In the genomic region with DNA sequence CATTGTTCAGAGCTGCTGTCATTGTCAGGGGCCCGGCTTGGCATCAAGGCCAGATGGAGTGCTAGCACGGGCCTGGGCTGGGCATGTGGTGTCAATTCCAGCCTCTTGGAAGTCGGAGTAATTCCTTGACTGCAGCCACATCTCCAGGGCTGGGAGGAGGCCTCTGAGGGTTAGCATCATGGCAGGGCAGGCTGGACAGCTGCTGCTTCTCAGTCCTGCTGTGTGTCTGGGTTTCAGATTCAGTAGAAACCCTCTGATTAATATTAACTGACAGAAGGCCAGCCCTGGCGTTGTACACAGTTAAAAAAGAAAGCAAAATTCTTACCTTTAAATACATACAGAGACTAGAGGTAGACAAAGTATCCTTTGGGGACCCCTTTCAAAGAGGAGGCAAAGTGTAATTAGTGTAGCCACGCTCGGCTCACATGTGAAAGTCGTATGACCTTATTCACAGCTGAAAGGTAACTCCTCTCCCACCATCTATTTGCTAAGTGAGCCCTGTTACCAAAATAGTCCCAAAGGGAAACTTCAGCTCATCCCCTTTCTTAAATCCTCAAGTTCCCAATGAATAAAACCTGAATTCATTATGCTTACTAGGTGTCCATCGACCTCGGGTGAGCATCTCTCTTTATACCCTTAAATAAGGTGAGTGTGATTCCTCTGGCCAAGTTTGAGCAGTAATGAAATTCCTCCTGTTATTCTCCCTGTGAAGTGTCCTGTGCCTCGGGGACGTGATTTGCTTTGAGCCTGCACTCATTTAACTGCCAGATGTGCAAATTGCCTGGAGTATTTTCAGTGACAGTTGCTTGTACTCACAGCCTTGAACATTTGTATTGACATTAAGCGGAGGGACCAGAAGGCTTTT, we compare ENCODE assay signal across 14 cellular contexts.
A peak's percentile ranks its signal among the peaks of the same experiment; 100 is the strongest.
DNase-seq lines count a peak whose midpoint lies in the region; ATAC-seq and TF ChIP-seq lines count a peak whose summit lies in the region.
"Had no signal": no experiment of that assay in that cellular context is flagged by ENCODE, and none has a peak within 500 bp of the region (broad histone marks: within the 10 kb centered on the region; RNA-seq: fewer than 3 reads in every experiment).

No MANE protein-coding gene starts in this region.

- H3K4me3 ChIP-seq in fibroblast of lung (replicated peaks in 1 of 4; ENCODE audit: control extremely low read depth in 1 of 4, insufficient read depth in 1 of 4, low read depth in 3 of 4, low read length in 4 of 4) (no peak overlapping the region), stomach (no peak overlapping the region)
- H3K4me3 ChIP-seq: testis had no signal

- TF ChIP-seq CTCF in fibroblast of lung (conservative IDR thresholded peaks at IDR 0.05 in 1 of 2, IDR thresholded peaks at IDR 0.05 in 1 of 2; ENCODE audit: low read depth in 1 of 2, low read length in 2 of 2) (no peak), stomach (IDR thresholded peaks at IDR 0.05) (no peak)

- H3K4me1 ChIP-seq in fibroblast of lung (ENCODE audit: control insufficient read depth, extremely low read depth, insufficient read depth, low read length) (peaks cover 6% of the 10 kb centered on the region), stomach (no peaks in the 10 kb centered on the region)

- H3K79me2 ChIP-seq in fibroblast of lung (ENCODE audit: control insufficient read depth, insufficient read depth, low read length) = no peaks in the 10 kb centered on the region

- no peaks in the 10 kb centered on the region for H3K9me3 ChIP-seq in fibroblast of lung (ENCODE audit: control insufficient read depth, insufficient read depth, low read depth, low read length)
- H3K9me3 ChIP-seq in stomach = no peaks in the 10 kb centered on the region
- H3K9me3 ChIP-seq: testis had no signal

- H2AFZ ChIP-seq in fibroblast of lung (ENCODE audit: low read length) = no peak overlapping the region

- TF ChIP-seq EP300 in stomach (IDR thresholded peaks at IDR 0.05) = no peak

- peak; percentile 24 to 60 for DNase-seq in fibroblast of lung (ENCODE audit: low read depth in 2 of 2)
- no peak for DNase-seq in stomach
- no peak for DNase-seq in medulla oblongata (ENCODE audit: extremely low spot score)
- DNase-seq in nucleus accumbens (lab: John Stamatoyannopoulos, UW) = no peak
- DNase-seq in NCI-H774 (lab: John Stamatoyannopoulos, UW) = no peak
- DNase-seq: DMS153; effector CD4-positive, alpha-beta T cell; NCI-H187; T-helper 1 cell; testis had no signal

- ATAC-seq in GM18511 (IDR thresholded peaks at IDR 0.05; ENCODE audit: unreplicated experiment) = peak; percentile 84
- peak; percentile 81 for ATAC-seq in GM21381 (IDR thresholded peaks at IDR 0.05; ENCODE audit: unreplicated experiment)
- ATAC-seq in HG03139 (IDR thresholded peaks at IDR 0.05; ENCODE audit: unreplicated experiment) = peak; percentile 87
- ATAC-seq: HCT116 had no signal

- no peaks in the 10 kb centered on the region for H3K36me3 ChIP-seq in fibroblast of lung (ENCODE audit: control insufficient read depth, insufficient read depth, low read length)
- H3K36me3 ChIP-seq in stomach = peaks cover 0 to 12% (median 0%) of the 10 kb centered on the region in 4 donors

- H3K9ac ChIP-seq in fibroblast of lung (ENCODE audit: insufficient read depth, low read length) = no peak overlapping the region

- H3K27ac ChIP-seq in fibroblast of lung (ENCODE audit: insufficient read depth, low read length) (no peak overlapping the region), stomach (no peak overlapping the region)
- H3K27ac ChIP-seq: testis had no signal

- no peaks in the 10 kb centered on the region for H4K20me1 ChIP-seq in fibroblast of lung (ENCODE audit: control insufficient read depth, extremely low read depth, insufficient read depth, low read length)

- WGBS in stomach, 5 donors = 64 to 73% (median 67%) methylated on average over 9 to 12 of the region's 12 CpGs

- no peaks in the 10 kb centered on the region for H3K27me3 ChIP-seq in fibroblast of lung (ENCODE audit: control insufficient read depth, insufficient read depth, low read length)
- no peaks in the 10 kb centered on the region for H3K27me3 ChIP-seq in stomach
- H3K27me3 ChIP-seq: testis had no signal

- TF ChIP-seq POLR2A in stomach (IDR thresholded peaks at IDR 0.05) = no peak

- no peak overlapping the region for H3K4me2 ChIP-seq in fibroblast of lung (ENCODE audit: extremely low read depth, insufficient read depth, low read length)

- intact Hi-C loops in stomach (cut with DNase I; ENCODE audit: low total_unique reads) = no loop called here

Comparison
In these comparisons a context has a peak if more than half of its experiments do, and no peak if none do; other contexts are left out.
1. DNase-seq: peak in fibroblast of lung (2 of 2); none in stomach (single experiment), medulla oblongata (single experiment), nucleus accumbens (0 of 56) and NCI-H774 (single experiment).
2. Peak in every context shown above with its lines, with median percentiles within 50 percentile points of each other: ATAC-seq.